Comparison of ENCODE assay signal across 15 cellular contexts in genomic region chr1:9246215-9246614, GRCh38. TPM values are rescaled to one million over a fixed set of nuclear protein-coding genes. Genes with fewer than 3 reads are reported as not detected.
DNase-seq lines count a peak whose midpoint lies in the region; ATAC-seq and TF ChIP-seq lines count a peak whose summit lies in the region.
"Had no signal": no experiment of that assay in that cellular context is flagged by ENCODE, and none has a peak within 500 bp of the region (broad histone marks: within the 10 kb centered on the region; RNA-seq: fewer than 3 reads in every experiment).

No MANE protein-coding gene starts in this region.

- H3K36me3 ChIP-seq in left ventricle myocardium inferior (peaks cover 28% of the 10 kb centered on the region), Loucy (ENCODE audit: insufficient read depth, low read length) (no peaks in the 10 kb centered on the region), skeletal muscle tissue (ENCODE audit: control insufficient read depth in 3 of 3, insufficient read depth in 3 of 3, low read length in 3 of 3) (peaks cover 3 to 20% (median 10%) of the 10 kb centered on the region in 3 donors)

- peak overlapping the region; percentile 51 for H3K27ac Mint-ChIP-seq in nephron progenitor cell
- H3K27ac Mint-ChIP-seq in activated T-cell treated with anti-CD3 and anti-CD28 coated beads, Interleukin-2, amount 50 U/mL, for 72 hours = no peak overlapping the region
- H3K27ac Mint-ChIP-seq: CD4-positive, alpha-beta memory T cell had no signal

- H3K4me3 ChIP-seq in left ventricle myocardium inferior (no peak overlapping the region), Loucy (ENCODE audit: low read length, poor library complexity, severe bottlenecking) (peak overlapping the region; percentile 45), skeletal muscle tissue (ENCODE audit: low read length in 3 of 3) (no peak overlapping the region)
- H3K4me3 ChIP-seq: BLaER1 treated with 17β-estradiol and CSF1 and Interleukin-3, amounts not matched to agents 10 nM and 100 nM had no signal

- H3K36me3 Mint-ChIP-seq in nephron progenitor cell (ENCODE audit: low read depth) = peaks cover 16% of the 10 kb centered on the region
- no peaks in the 10 kb centered on the region for H3K36me3 Mint-ChIP-seq in activated T-cell treated with anti-CD3 and anti-CD28 coated beads, Interleukin-2, amount 50 U/mL, for 72 hours (ENCODE audit: insufficient read depth in 2 of 2)

- ATAC-seq in Right ventricle myocardium inferior (no peak), GM21825 (IDR thresholded peaks at IDR 0.05; ENCODE audit: unreplicated experiment) (no peak)
- ATAC-seq in activated T-cell treated with anti-CD3 and anti-CD28 coated beads, Interleukin-2, amount 50 U/mL, for 72 hours (replicated peaks in 1 of 2) = no peak
- ATAC-seq: HCT116 had no signal

- H3K27me3 ChIP-seq in left ventricle myocardium inferior (ENCODE audit: low read depth) (no peaks in the 10 kb centered on the region), Loucy (ENCODE audit: insufficient read depth, low read length, poor library complexity, severe bottlenecking) (no peaks in the 10 kb centered on the region), skeletal muscle tissue (ENCODE audit: control insufficient read depth in 3 of 3, insufficient read depth in 3 of 3, low read length in 3 of 3) (no peaks in the 10 kb centered on the region)

- H3K9me2 ChIP-seq in Loucy (replicated peaks; ENCODE audit: low read depth, low read length) = no peaks in the 10 kb centered on the region

- H3K27me3 Mint-ChIP-seq in nephron progenitor cell (ENCODE audit: low read depth, poor library complexity) = no peaks in the 10 kb centered on the region
- H3K27me3 Mint-ChIP-seq in activated T-cell treated with anti-CD3 and anti-CD28 coated beads, Interleukin-2, amount 50 U/mL, for 72 hours (ENCODE audit: low read depth) = no peaks in the 10 kb centered on the region
- H3K27me3 Mint-ChIP-seq: CD4-positive, alpha-beta memory T cell had no signal

- peak overlapping the region; percentile 97 for H3K27ac ChIP-seq in left ventricle myocardium inferior (replicated peaks)
- peak overlapping the region; percentile 72 for H3K27ac ChIP-seq in skeletal muscle tissue (ENCODE audit: low read depth, low read length)
- H3K27ac ChIP-seq: HL-60 had no signal

- H3F3A ChIP-seq in Loucy (ENCODE audit: low read depth) = no peaks in the 10 kb centered on the region

- peaks cover 3% of the 10 kb centered on the region for H4K20me1 ChIP-seq in Loucy (ENCODE audit: insufficient read depth, low read length, poor library complexity, severe bottlenecking)

- peak overlapping the region; percentile 81 for H3K4me2 ChIP-seq in Loucy (ENCODE audit: low read depth, low read length, poor library complexity, severe bottlenecking)

- no peak overlapping the region for H3K4me3 Mint-ChIP-seq in nephron progenitor cell
- no peak overlapping the region for H3K4me3 Mint-ChIP-seq in activated T-cell treated with anti-CD3 and anti-CD28 coated beads, Interleukin-2, amount 50 U/mL, for 72 hours
- H3K4me3 Mint-ChIP-seq: CD4-positive, alpha-beta memory T cell had no signal

- peaks cover 68% of the 10 kb centered on the region for H3K4me1 Mint-ChIP-seq in nephron progenitor cell
- H3K4me1 Mint-ChIP-seq in activated T-cell treated with anti-CD3 and anti-CD28 coated beads, Interleukin-2, amount 50 U/mL, for 72 hours (ENCODE audit: low read depth) = peaks cover 15% of the 10 kb centered on the region

- no peaks in the 10 kb centered on the region for H3K9me3 Mint-ChIP-seq in nephron progenitor cell
- no peaks in the 10 kb centered on the region for H3K9me3 Mint-ChIP-seq in activated T-cell treated with anti-CD3 and anti-CD28 coated beads, Interleukin-2, amount 50 U/mL, for 72 hours
- H3K9me3 Mint-ChIP-seq: CD4-positive, alpha-beta memory T cell had no signal

- intact Hi-C loops in left ventricle myocardium inferior (cut with micrococcal nuclease) (no loop called here), Right ventricle myocardium inferior (cut with DNase I) (no loop called here)

- H3K4me1 ChIP-seq in left ventricle myocardium inferior = peaks cover 100% of the 10 kb centered on the region
- peaks cover 72% of the 10 kb centered on the region for H3K4me1 ChIP-seq in Loucy (ENCODE audit: insufficient read depth, low read length, poor library complexity, severe bottlenecking)
- H3K4me1 ChIP-seq in skeletal muscle tissue (ENCODE audit: control insufficient read depth in 3 of 3, insufficient read depth in 3 of 3, low read length in 3 of 3) = peaks cover 94 to 99% (median 98%) of the 10 kb centered on the region in 3 donors

- peaks cover 81% of the 10 kb centered on the region for H3K79me2 ChIP-seq in Loucy (ENCODE audit: insufficient read depth, low read length)

- no peak for DNase-seq in left ventricle myocardium inferior
- no peak for DNase-seq in Right ventricle myocardium inferior (ENCODE audit: missing footprints)
- DNase-seq in nephron progenitor cell = no peak
- no peak for DNase-seq in activated T-cell treated with anti-CD3 and anti-CD28 coated beads, Interleukin-2, amount 50 U/mL, for 72 hours
- no peak for DNase-seq in HCEC 1CT
- DNase-seq: ACHN; CD4-positive, alpha-beta memory T cell; DMS79; EL had no signal

- H3K9me3 ChIP-seq in left ventricle myocardium inferior (replicated peaks) = no peaks in the 10 kb centered on the region
- H3K9me3 ChIP-seq in Loucy (ENCODE audit: insufficient read depth, low read depth, low read length) = no peaks in the 10 kb centered on the region
- H3K9me3 ChIP-seq in skeletal muscle tissue (ENCODE audit: control insufficient read depth in 3 of 3, low read length in 3 of 3) = no peaks in the 10 kb centered on the region
- H3K9me3 ChIP-seq: BLaER1 treated with 17β-estradiol and CSF1 and Interleukin-3, amounts not matched to agents 10 nM and 100 nM had no signal

- peak overlapping the region; percentile 33 for H3K9ac ChIP-seq in Loucy (ENCODE audit: low read depth, low read length, poor library complexity, severe bottlenecking)
- peak overlapping the region in 1 of 3 donors; percentile 62 for H3K9ac ChIP-seq in skeletal muscle tissue (ENCODE audit: low read depth in 1 of 3, low read length in 3 of 3)

- H2AFZ ChIP-seq in Loucy (ENCODE audit: low read length) = no peak overlapping the region

- no peak for TF ChIP-seq CTCF in left ventricle myocardium inferior (IDR thresholded peaks at IDR 0.05; ENCODE audit: borderline replicate concordance)
- no peak for TF ChIP-seq CTCF in Loucy (conservative IDR thresholded peaks at IDR 0.05; ENCODE audit: low read length)
- TF ChIP-seq CTCF in nephron progenitor cell (IDR thresholded peaks at IDR 0.05) = no peak

RNA-seq across cellular contexts. Expression of gene H6PD, which starts 11.6 kb away (rescaled TPM):
- total RNA-seq in left ventricle myocardium inferior = 21.9 TPM
- total RNA-seq in Right ventricle myocardium inferior = 18.7 TPM
- total RNA-seq in skeletal muscle tissue = 24.5 TPM
- 10 to 100 TPM; 20.2 to 21.0 TPM for total RNA-seq in activated T-cell treated with anti-CD3 and anti-CD28 coated beads, Interleukin-2, amount 50 U/mL, for 72 hours

RNA-seq across cellular contexts. Expression of gene SPSB1, which starts 46.5 kb away (rescaled TPM):
- total RNA-seq in left ventricle myocardium inferior (17.6 TPM), Right ventricle myocardium inferior (16.5 TPM), skeletal muscle tissue (6.3 TPM)
- total RNA-seq in activated T-cell treated with anti-CD3 and anti-CD28 coated beads, Interleukin-2, amount 50 U/mL, for 72 hours = 10 to 100 TPM; 12.2 to 15.6 TPM
